Comparison of ENCODE assay signal across 12 cellular contexts in the genomic region with DNA sequence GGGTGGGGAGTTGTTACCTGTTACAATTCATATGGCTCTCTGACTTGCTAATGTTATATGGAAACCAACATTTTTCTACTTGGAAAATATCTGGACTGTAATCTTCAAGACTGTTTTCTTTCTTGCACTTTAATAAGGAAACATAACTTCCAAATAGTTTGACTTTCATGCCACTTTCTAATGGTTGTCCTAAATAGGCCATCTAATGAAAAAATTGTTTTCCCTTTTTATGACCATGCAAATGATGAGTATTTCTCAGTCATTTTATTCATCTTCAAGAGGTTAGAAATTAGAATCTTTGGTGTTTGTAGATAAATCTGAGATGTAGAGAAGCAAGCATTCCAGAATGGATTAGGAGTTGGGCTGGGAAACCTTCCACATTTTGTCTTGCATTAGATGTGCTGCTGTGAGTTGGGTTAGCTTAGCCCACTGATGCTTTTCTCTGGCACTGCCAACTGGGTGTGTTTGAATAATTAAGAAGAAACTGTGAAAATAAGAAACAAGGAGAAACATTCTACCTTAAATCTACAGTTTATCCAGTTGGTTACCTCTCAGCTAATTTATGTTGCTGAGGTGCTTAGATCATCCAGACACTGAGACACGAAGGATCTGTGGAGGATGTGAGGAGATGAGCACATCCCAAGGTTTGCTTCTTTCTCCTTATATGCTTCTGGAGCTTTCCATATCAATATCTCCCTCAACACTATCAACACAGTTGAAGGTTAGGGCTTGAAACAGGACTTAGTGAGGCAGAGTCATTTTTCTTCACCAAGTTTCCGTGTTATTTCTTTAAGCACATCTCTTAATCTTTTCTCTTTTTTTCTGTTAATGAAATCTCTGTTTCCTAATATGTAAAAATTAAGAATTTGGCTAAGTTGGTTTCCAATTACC. TPM values are rescaled to one million over a fixed set of nuclear protein-coding genes. Genes with fewer than 3 reads are reported as not detected.
DNase-seq lines count a peak whose midpoint lies in the region; ATAC-seq and TF ChIP-seq lines count a peak whose summit lies in the region.
"Had no signal": no experiment of that assay in that cellular context is flagged by ENCODE, and none has a peak within 500 bp of the region (broad histone marks: within the 10 kb centered on the region; RNA-seq: fewer than 3 reads in every experiment).

No MANE protein-coding gene starts in this region.

- no peaks in the 10 kb centered on the region for H3K27me3 Mint-ChIP-seq in CD4-positive, alpha-beta memory T cell
- H3K27me3 Mint-ChIP-seq in activated T-helper 2 cell treated with anti-CD3 and anti-CD28 coated beads, Interferon-gamma antibody, Interleukin-2, Interleukin-4, amounts not matched to agents 10 μg/mL and 5 μg/mL and 100 μg/mL, durations not matched to agents 14 hours and 24 hours and 36 hours (ENCODE audit: low read depth), result peaks cover 5% of the 10 kb centered on the region
- H3K27me3 Mint-ChIP-seq in naive thymus-derived CD4-positive, alpha-beta T cell, result peaks cover 0 to 12% (median 5%) of the 10 kb centered on the region in 5 donors

- TF ChIP-seq CTCF in brain microvascular endothelial cell (IDR thresholded peaks at IDR 0.05; ENCODE audit: low read depth, low read length, missing control alignments), result no peak

- peaks cover 47% of the 10 kb centered on the region for H3K4me1 ChIP-seq in CD4-positive, alpha-beta memory T cell (ENCODE audit: insufficient read depth, low read length)
- H3K4me1 ChIP-seq in naive thymus-derived CD4-positive, alpha-beta T cell (ENCODE audit: control insufficient read depth in 2 of 2, insufficient read depth in 2 of 2, low read length in 2 of 2), result peaks cover 19 to 28% of the 10 kb centered on the region in 2 donors

- H3K36me3 Mint-ChIP-seq in CD4-positive, alpha-beta memory T cell, result peaks cover 0 to 11% of the 10 kb centered on the region in 2 donors
- peaks cover 6% of the 10 kb centered on the region for H3K36me3 Mint-ChIP-seq in activated T-helper 2 cell treated with anti-CD3 and anti-CD28 coated beads, Interferon-gamma antibody, Interleukin-2, Interleukin-4, amounts not matched to agents 10 μg/mL and 5 μg/mL and 100 μg/mL, durations not matched to agents 14 hours and 24 hours and 36 hours (ENCODE audit: low read depth)
- peaks cover 0 to 10% (median 0%) of the 10 kb centered on the region in 5 donors for H3K36me3 Mint-ChIP-seq in naive thymus-derived CD4-positive, alpha-beta T cell

- peaks cover 45 to 71% (median 58%) of the 10 kb centered on the region in 4 donors for H3K4me1 Mint-ChIP-seq in CD4-positive, alpha-beta memory T cell
- peaks cover 57% of the 10 kb centered on the region for H3K4me1 Mint-ChIP-seq in activated T-helper 2 cell treated with anti-CD3 and anti-CD28 coated beads, Interferon-gamma antibody, Interleukin-2, Interleukin-4, amounts not matched to agents 10 μg/mL and 5 μg/mL and 100 μg/mL, durations not matched to agents 14 hours and 24 hours and 36 hours (ENCODE audit: low read depth)
- peaks cover 34 to 81% (median 69%) of the 10 kb centered on the region in 7 donors for H3K4me1 Mint-ChIP-seq in naive thymus-derived CD4-positive, alpha-beta T cell

- no peak overlapping the region for H3K27ac ChIP-seq in CD4-positive, alpha-beta memory T cell (ENCODE audit: low read depth, low read length)
- peak overlapping the region; percentile 36 for H3K27ac ChIP-seq in naive thymus-derived CD4-positive, alpha-beta T cell (ENCODE audit: low read depth, low read length)
- no peak overlapping the region for H3K27ac ChIP-seq in brain microvascular endothelial cell
- H3K27ac ChIP-seq: body of pancreas had no signal

- no peak for DNase-seq in CD4-positive, alpha-beta memory T cell
- peak; percentile 46 for DNase-seq in ELR (ENCODE audit: low read depth)
- DNase-seq in activated T-helper 2 cell treated with anti-CD3 and anti-CD28 coated beads, Interferon-gamma antibody, Interleukin-2, Interleukin-4, amounts not matched to agents 10 μg/mL and 5 μg/mL and 100 μg/mL, durations not matched to agents 14 hours and 24 hours and 36 hours (ENCODE audit: low spot score), result no peak
- no peak for DNase-seq in naive thymus-derived CD4-positive, alpha-beta T cell
- DNase-seq in NCI-H69 (lab: John Stamatoyannopoulos, UW), result no peak
- DNase-seq in brain microvascular endothelial cell, result no peak
- no peak for DNase-seq in A172 (ENCODE audit: low spot score)
- DNase-seq: activated CD8-positive, alpha-beta memory T cell treated with anti-CD3 and anti-CD28 coated beads, Interleukin-2, amount 50 U/mL, for 4 hours; body of pancreas; COR-L47; glutamatergic neuron; KBM-7 had no signal

- H3K9me3 ChIP-seq in CD4-positive, alpha-beta memory T cell (ENCODE audit: control insufficient read depth in 1 of 2, low read length in 2 of 2), result no peaks in the 10 kb centered on the region
- no peaks in the 10 kb centered on the region for H3K9me3 ChIP-seq in naive thymus-derived CD4-positive, alpha-beta T cell (ENCODE audit: control insufficient read depth in 2 of 3, low read length in 3 of 3)
- H3K9me3 ChIP-seq: body of pancreas had no signal

- POLR2A ChIA-PET in CD4-positive, alpha-beta memory T cell (lab: Charles Lee; ENCODE audit: partially characterized antibody), result interaction anchor here (5.1 kb wide), 1 partner anchor 44 kb away, joined by 70 read pairs; no protein-coding TSS in a partner anchor
- POLR2A ChIA-PET in naive thymus-derived CD4-positive, alpha-beta T cell (lab: Charles Lee), result interaction anchor here (0.6 to 1.7 kb wide), 4 partner anchors 9 to 101 kb away, joined by 3 to 5 read pairs (median 4); no protein-coding TSS in a partner anchor

- H3K4me3 ChIP-seq in CD4-positive, alpha-beta memory T cell (ENCODE audit: low read length in 2 of 2), result no peak overlapping the region
- peak overlapping the region; percentile 27 for H3K4me3 ChIP-seq in naive thymus-derived CD4-positive, alpha-beta T cell (ENCODE audit: low read length)
- H3K4me3 ChIP-seq in brain microvascular endothelial cell (ENCODE audit: low read depth, low read length), result no peak overlapping the region
- H3K4me3 ChIP-seq: body of pancreas had no signal

- H3K27me3 ChIP-seq in CD4-positive, alpha-beta memory T cell (ENCODE audit: insufficient read depth, low read length), result no peaks in the 10 kb centered on the region
- no peaks in the 10 kb centered on the region for H3K27me3 ChIP-seq in naive thymus-derived CD4-positive, alpha-beta T cell (ENCODE audit: control insufficient read depth in 2 of 2, insufficient read depth in 2 of 2, low read length in 2 of 2)
- H3K27me3 ChIP-seq in brain microvascular endothelial cell (replicated peaks), result no peaks in the 10 kb centered on the region
- H3K27me3 ChIP-seq: body of pancreas had no signal

- no peaks in the 10 kb centered on the region for H3K36me3 ChIP-seq in CD4-positive, alpha-beta memory T cell (ENCODE audit: insufficient read depth, low read length)
- H3K36me3 ChIP-seq in naive thymus-derived CD4-positive, alpha-beta T cell (ENCODE audit: control insufficient read depth in 2 of 3, insufficient read depth in 3 of 3, low read length in 3 of 3), result no peaks in the 10 kb centered on the region
- no peaks in the 10 kb centered on the region for H3K36me3 ChIP-seq in brain microvascular endothelial cell (replicated peaks)

- H3K9me3 Mint-ChIP-seq in CD4-positive, alpha-beta memory T cell, result no peaks in the 10 kb centered on the region
- no peaks in the 10 kb centered on the region for H3K9me3 Mint-ChIP-seq in activated T-helper 2 cell treated with anti-CD3 and anti-CD28 coated beads, Interferon-gamma antibody, Interleukin-2, Interleukin-4, amounts not matched to agents 10 μg/mL and 5 μg/mL and 100 μg/mL, durations not matched to agents 14 hours and 24 hours and 36 hours
- peaks cover 0 to 2% (median 0%) of the 10 kb centered on the region in 11 donors for H3K9me3 Mint-ChIP-seq in naive thymus-derived CD4-positive, alpha-beta T cell

- in situ Hi-C loops in brain microvascular endothelial cell (cut with HindIII; ENCODE audit: low pct_ligation_motif_present, low sequenced_read_pairs), result no loop called here

- intact Hi-C loops in CD4-positive, alpha-beta memory T cell (cut with micrococcal nuclease), result loop anchor here (1.0 to 10.0 kb wide), 3 partner anchors 7 to 339 kb away; partner anchors contain the start of genes DHFR, MSH3 and ZCCHC9
- intact Hi-C loops in activated T-helper 2 cell treated with anti-CD3 and anti-CD28 coated beads, Interferon-gamma antibody, Interleukin-2, Interleukin-4, amounts not matched to agents 10 μg/mL and 5 μg/mL and 100 μg/mL, durations not matched to agents 14 hours and 24 hours and 36 hours (cut with micrococcal nuclease), result loop anchor here (1.0 to 10.0 kb wide), 10 partner anchors 44 to 339 kb away; partner anchors contain the start of gene ZCCHC9
- intact Hi-C loops in naive thymus-derived CD4-positive, alpha-beta T cell (cut with micrococcal nuclease), result loop anchor here (1.0 to 10.0 kb wide), 3 partner anchors 10 to 202 kb away; no protein-coding TSS in a partner anchor

- CTCF ChIA-PET in CD4-positive, alpha-beta memory T cell (lab: Charles Lee; ENCODE audit: partially characterized antibody), result interaction anchor here (0.7 to 2.3 kb wide), 6 partner anchors 15 to 203 kb away, joined by 3 to 14 read pairs (median 3); no protein-coding TSS in a partner anchor
- CTCF ChIA-PET in naive thymus-derived CD4-positive, alpha-beta T cell (lab: Charles Lee), result interaction anchor here (0.7 kb wide), 1 partner anchor 235 kb away, joined by 3 read pairs; no protein-coding TSS in a partner anchor

- H3K4me3 Mint-ChIP-seq in CD4-positive, alpha-beta memory T cell, result peak overlapping the region; percentile 49 to 82 (median 74)
- H3K4me3 Mint-ChIP-seq in activated T-helper 2 cell treated with anti-CD3 and anti-CD28 coated beads, Interferon-gamma antibody, Interleukin-2, Interleukin-4, amounts not matched to agents 10 μg/mL and 5 μg/mL and 100 μg/mL, durations not matched to agents 14 hours and 24 hours and 36 hours (ENCODE audit: low read depth), result peak overlapping the region; percentile 18
- H3K4me3 Mint-ChIP-seq in naive thymus-derived CD4-positive, alpha-beta T cell, result peak overlapping the region; percentile 27 to 99 (median 80)

- ATAC-seq in naive thymus-derived CD4-positive, alpha-beta T cell, result no peak
- ATAC-seq: body of pancreas had no signal

- H3K27ac Mint-ChIP-seq in CD4-positive, alpha-beta memory T cell, result peak overlapping the region; percentile 14 to 79 (median 49)
- H3K27ac Mint-ChIP-seq in activated T-helper 2 cell treated with anti-CD3 and anti-CD28 coated beads, Interferon-gamma antibody, Interleukin-2, Interleukin-4, amounts not matched to agents 10 μg/mL and 5 μg/mL and 100 μg/mL, durations not matched to agents 14 hours and 24 hours and 36 hours, result no peak overlapping the region
- H3K27ac Mint-ChIP-seq in naive thymus-derived CD4-positive, alpha-beta T cell, result peak overlapping the region in 8 of 9 donors; percentile 10 to 94 (median 54)

RNA-seq across cellular contexts. Expression of gene RASGRF2, which starts 2.7 kb away (rescaled TPM):
- 10 to 100 TPM; 33.7 to 39.3 TPM for total RNA-seq in CD4-positive, alpha-beta memory T cell
- 10 to 100 TPM; 10.0 to 16.9 TPM for polyA plus RNA-seq in CD4-positive, alpha-beta memory T cell
- 16.1 and 19.4 TPM in 2 replicates for total RNA-seq in activated T-helper 2 cell treated with anti-CD3 and anti-CD28 coated beads, Interferon-gamma antibody, Interleukin-2, Interleukin-4, amounts not matched to agents 10 μg/mL and 5 μg/mL and 100 μg/mL, durations not matched to agents 14 hours and 24 hours and 36 hours
- total RNA-seq in naive thymus-derived CD4-positive, alpha-beta T cell, result 10 to 100 TPM; 11.2 to 55.2 (median 38.7) TPM
- 10 to 100 TPM in 1 of 2 donors, 1 to 10 TPM in 1; 9.8 to 22.1 TPM for polyA plus RNA-seq in naive thymus-derived CD4-positive, alpha-beta T cell
- total RNA-seq in A172 (2014; rRNA removed; shearing (Covaris generic)), result not detected in 2 replicates

Comparison
In these comparisons a context has a peak if more than half of its experiments do, and no peak if none do; other contexts are left out.
1. H3K4me3 Mint-ChIP-seq: peak in every context shown above with its lines; median percentile 80 in naive thymus-derived CD4-positive, alpha-beta T cell; 74 in CD4-positive, alpha-beta memory T cell; 18 in activated T-helper 2 cell treated with anti-CD3 and anti-CD28 coated beads, Interferon-gamma antibody, Interleukin-2, Interleukin-4, amounts not matched to agents 10 μg/mL and 5 μg/mL and 100 μg/mL, durations not matched to agents 14 hours and 24 hours and 36 hours.
2. RNA of gene RASGRF2, which starts 2.7 kb away (total RNA-seq): 33.7 to 39.3 TPM in CD4-positive, alpha-beta memory T cell, 11.2 to 55.2 TPM in naive thymus-derived CD4-positive, alpha-beta T cell and 16.1 to 19.4 TPM in activated T-helper 2 cell treated with anti-CD3 and anti-CD28 coated beads, Interferon-gamma antibody, Interleukin-2, Interleukin-4, amounts not matched to agents 10 μg/mL and 5 μg/mL and 100 μg/mL, durations not matched to agents 14 hours and 24 hours and 36 hours; not detected in A172; every median in the first group is over 10 times any median in the second.